ENCODE assay signal across 1 cellular context in the genomic region with DNA sequence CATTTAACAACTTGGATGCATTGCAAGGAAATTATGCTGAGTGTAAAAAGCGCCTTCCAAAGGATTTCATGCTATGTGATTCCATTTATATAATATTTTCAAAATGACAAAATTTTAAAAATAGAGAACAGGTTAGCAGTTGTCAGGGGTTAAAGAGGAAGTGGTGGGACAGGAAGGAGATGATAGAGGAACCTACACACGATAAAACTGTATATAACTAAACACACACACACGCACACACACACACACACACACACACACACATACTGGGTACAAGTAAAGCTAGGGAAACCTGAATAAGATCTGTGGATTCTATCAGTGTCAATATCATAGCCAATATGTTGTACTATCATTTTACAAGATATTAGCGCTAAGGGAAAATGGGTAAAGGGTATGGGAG.
TF ChIP-seq lines count a peak whose summit lies in the region.

No MANE protein-coding gene starts in this region.

TF ChIP-seq in K562, 482 proteins besides CTCF, POLR2A, EP300 and RAD21:
- TF ChIP-seq BRCA1 (IDR thresholded peaks at IDR 0.05) (no peak), BRCA1 (CRISPR knock-in tag; IDR thresholded peaks at IDR 0.05) (no peak), SPI1 (IDR thresholded peaks at IDR 0.05; ENCODE audit: borderline replicate concordance, low read depth, low read length) (peak; percentile 56; the same call in 1 of the 2 replicates), FOXA3 (CRISPR knock-in tag; conservative IDR thresholded peaks at IDR 0.05 in 1 of 2, IDR thresholded peaks at IDR 0.05 in 1 of 2) (peak in 1 of 2 experiments; percentile 79; a peak in 2 of 4 replicates), PML (IDR thresholded peaks at IDR 0.05; ENCODE audit: low read length) (no peak), HMG20A (CRISPR knock-in tag; conservative IDR thresholded peaks at IDR 0.05) (no peak)
TF ChIP-seq in K562: peak in this region for 2.
